ENCODE assay signal across 8 cellular contexts in genomic region chrX:134144231-134144630, GRCh38.
A peak's percentile ranks its signal among the peaks of the same experiment; 100 is the strongest.
DNase-seq lines count a peak whose midpoint lies in the region; ATAC-seq, FAIRE-seq and TF ChIP-seq lines count a peak whose summit lies in the region.

No MANE protein-coding gene starts in this region.

- DNase-seq in OCI-M1 (lab: John Stamatoyannopoulos, UW) (peak; percentile 62), inferior parietal cortex (ENCODE audit: extremely low spot score) (peak; percentile 18), HTR-8/SVneo (ENCODE audit: insufficient read length, low spot score) (no peak), NCI-H187 treated with DMSO at 0.1 percent for 48 hours (lab: John Stamatoyannopoulos, UW) (no peak)
- DNase-seq in stimulated activated CD8-positive, alpha-beta memory T cell treated with anti-CD3 and anti-CD28 coated beads, Interleukin-4, amount 100 ng/mL, for 48 hours, result no peak

- peak; percentile 44 for TF ChIP-seq CTCF in 22Rv1 (IDR thresholded peaks at IDR 0.05)
- TF ChIP-seq CTCF in GM12872 (IDR thresholded peaks at IDR 0.05; ENCODE audit: insufficient read depth, low read depth, low read length), result peak; percentile 44; the same call in 2 of the 3 replicates

- H3K27ac ChIP-seq in 22Rv1, result no peak overlapping the region

- FAIRE-seq in HTR-8/SVneo (lab: Jason Lieb, UNC), result no peak

- ATAC-seq in HG02759 (IDR thresholded peaks at IDR 0.05; ENCODE audit: unreplicated experiment), result peak; percentile 52

Comparison
In these comparisons a context has a peak if more than half of its experiments do, and no peak if none do; other contexts are left out.
1. DNase-seq: peak in OCI-M1 (single experiment) and inferior parietal cortex (single experiment); none in HTR-8/SVneo (single experiment), stimulated activated CD8-positive, alpha-beta memory T cell treated with anti-CD3 and anti-CD28 coated beads, Interleukin-4, amount 100 ng/mL, for 48 hours (single experiment) and NCI-H187 treated with DMSO at 0.1 percent for 48 hours (single experiment).